In genomic region chr3:193040836-193041672, GRCh38 we compare ENCODE assay signal across 8 cellular contexts.
DNase-seq lines count a peak whose midpoint lies in the region; ATAC-seq and TF ChIP-seq lines count a peak whose summit lies in the region.

No MANE protein-coding gene starts in this region.

- peak; percentile 25 to 39 for DNase-seq in NOMO-1 (lab: John Stamatoyannopoulos, UW; ENCODE audit: unreplicated experiment in 2 of 2)
- DNase-seq in NOMO-1 treated with dmso at 0.1 percent for 144 hours (lab: John Stamatoyannopoulos, UW; ENCODE audit: unreplicated experiment), result no peak
- DNase-seq in NCI-H2171 (lab: John Stamatoyannopoulos, UW), result peak; percentile 39
- DNase-seq in astrocyte of the cerebellum (ENCODE audit: low read depth), result peak; percentile 13
- peak in 1 of 2 donors; percentile 3 for DNase-seq in left colon
- no peak for DNase-seq in activated CD4-positive, alpha-beta T cell treated with anti-CD3 and anti-CD28 coated beads for 48 hours

- TF ChIP-seq CTCF in astrocyte of the cerebellum (IDR thresholded peaks at IDR 0.05; ENCODE audit: low read depth, low read length, missing control alignments), result peak; percentile 28

- intact Hi-C loops in left colon (cut with DNase I, micrococcal nuclease), result loop anchor here (5.0 kb wide), 2 partner anchors 224 to 229 kb away; no protein-coding TSS in a partner anchor

- H3K4me3 ChIP-seq in astrocyte of the cerebellum (ENCODE audit: low read depth, low read length), result no peak overlapping the region

- in situ Hi-C loops in astrocyte of the cerebellum (cut with HindIII; ENCODE audit: low sequenced_read_pairs), result loop anchor here (25.0 kb wide), 1 partner anchor 229 kb away; no protein-coding TSS in a partner anchor

- ATAC-seq in HG02571 (IDR thresholded peaks at IDR 0.05; ENCODE audit: unreplicated experiment) (peak; percentile 54), left colon (peak; percentile 68), HG02610 (IDR thresholded peaks at IDR 0.05; ENCODE audit: unreplicated experiment) (no peak)

Comparison
In these comparisons a context has a peak if more than half of its experiments do, and no peak if none do; other contexts are left out.
1. DNase-seq: peak in NOMO-1 (2 of 2), NCI-H2171 (single experiment) and astrocyte of the cerebellum (single experiment); none in NOMO-1 treated with dmso at 0.1 percent for 144 hours (single experiment) and activated CD4-positive, alpha-beta T cell treated with anti-CD3 and anti-CD28 coated beads for 48 hours (single experiment).